In the genomic region with DNA sequence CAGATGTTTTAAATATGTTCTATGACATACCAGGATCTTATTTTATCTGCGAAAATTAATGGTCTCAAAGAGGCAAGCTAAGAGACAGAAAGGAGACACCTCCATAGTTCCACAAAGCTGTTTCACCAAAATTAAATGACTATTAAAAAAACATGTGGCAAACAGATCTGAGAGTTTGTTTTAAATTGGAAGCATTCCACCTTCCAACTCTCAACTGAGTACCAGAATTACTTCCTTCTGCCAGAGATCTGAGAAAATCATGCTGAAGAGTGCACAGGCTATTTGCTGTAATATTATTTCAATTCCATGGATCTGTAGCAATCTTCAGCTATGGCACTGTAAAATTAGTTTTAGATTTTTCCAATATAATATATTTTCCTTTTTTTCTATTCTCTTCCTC, we compare ENCODE assay signal across 21 cellular contexts.
"Had no signal": no experiment of that assay in that cellular context is flagged by ENCODE, and none has a peak within 500 bp of the region (broad histone marks: within the 10 kb centered on the region; RNA-seq: fewer than 3 reads in every experiment).

No MANE protein-coding gene starts in this region.

- H3K4me1 Mint-ChIP-seq: activated CD4-positive, alpha-beta T cell treated with anti-CD3 and anti-CD28 coated beads, Interleukin-2, amount 10 ng/mL, durations not matched to agents 7 days and 5 days had no signal

- H3K4me3 ChIP-seq: ovary, prostate gland, tibial artery had no signal

- H3K27ac Mint-ChIP-seq: activated CD4-positive, alpha-beta T cell treated with anti-CD3 and anti-CD28 coated beads, Interleukin-2, amount 10 ng/mL, durations not matched to agents 7 days and 5 days; activated CD8-positive, alpha-beta T cell treated with anti-CD3 and anti-CD28 coated beads for 36 hours; activated T-helper 1 cell treated with anti-CD3 and anti-CD28 coated beads, Interleukin-12 subunit alpha, Interleukin-12 subunit beta, Interleukin-2, Interleukin-4 antibody, amounts not matched to agents 30 ng/mL and 10 ng/mL and 1 ng/mL, durations not matched to agents 14 hours and 24 hours and 36 hours; brain; dendritic cell treated with granulocyte-macrophage colony-stimulating factor and Interleukin-4, amounts not matched to agents 40 ng/mL and 50 ng/mL, for 4 days; mesothelial cell of epicardium; natural killer cell treated with Interleukin-12 subunit alpha and Interleukin-12 subunit beta and Interleukin-15 and Interleukin-18, amount 100 ng/mL, for 72 hours; T-helper 2 cell treated with Interferon-gamma antibody and Interleukin-4, amounts not matched to agents 5 μg/mL and 100 μg/mL, for 36 hours had no signal

- H3K27me3 ChIP-seq: foreskin keratinocyte, ovary, tibial artery had no signal

- DNase-seq: activated CD4-positive, alpha-beta T cell treated with anti-CD3 and anti-CD28 coated beads, Interleukin-2, amount 10 ng/mL, durations not matched to agents 7 days and 5 days; activated CD4-positive, CD25-positive, alpha-beta regulatory T cell treated with anti-CD3 and anti-CD28 coated beads, Interleukin-2, amount 50 U/mL, for 72 hours; activated CD8-positive, alpha-beta T cell treated with anti-CD3 and anti-CD28 coated beads for 36 hours; activated gamma-delta T cell; activated naive CD4-positive, alpha-beta T cell treated with anti-CD3 and anti-CD28 coated beads, Interleukin-2, amount 50 U/mL, for 16 hours; aorta; effector CD4-positive, alpha-beta T cell; foreskin keratinocyte; ovary; stimulated activated CD4-positive, alpha-beta T cell treated with anti-CD3 and anti-CD28 coated beads, Interleukin-4, amount 100 ng/mL, for 24 hours; stimulated activated naive CD4-positive, alpha-beta T cell treated with Interleukin-2 at 50 U/mL for 16 hours; tibial artery; WERI-Rb-1 had no signal

- H3K36me3 Mint-ChIP-seq: natural killer cell treated with Interleukin-12 subunit alpha and Interleukin-12 subunit beta and Interleukin-15 and Interleukin-18, amount 100 ng/mL, for 72 hours had no signal

- H3K4me3 Mint-ChIP-seq: activated CD4-positive, alpha-beta T cell treated with anti-CD3 and anti-CD28 coated beads, Interleukin-2, amount 10 ng/mL, durations not matched to agents 7 days and 5 days; activated CD8-positive, alpha-beta T cell treated with anti-CD3 and anti-CD28 coated beads for 36 hours; activated T-helper 1 cell treated with anti-CD3 and anti-CD28 coated beads, Interleukin-12 subunit alpha, Interleukin-12 subunit beta, Interleukin-2, Interleukin-4 antibody, amounts not matched to agents 30 ng/mL and 10 ng/mL and 1 ng/mL, durations not matched to agents 14 hours and 24 hours and 36 hours; brain; dendritic cell treated with granulocyte-macrophage colony-stimulating factor and Interleukin-4, amounts not matched to agents 40 ng/mL and 50 ng/mL, for 4 days; mesothelial cell of epicardium; natural killer cell treated with Interleukin-12 subunit alpha and Interleukin-12 subunit beta and Interleukin-15 and Interleukin-18, amount 100 ng/mL, for 72 hours; T-helper 2 cell treated with Interferon-gamma antibody and Interleukin-4, amounts not matched to agents 5 μg/mL and 100 μg/mL, for 36 hours had no signal

- H3K4me1 ChIP-seq: prostate gland had no signal

- ATAC-seq: activated CD8-positive, alpha-beta T cell treated with anti-CD3 and anti-CD28 coated beads for 36 hours; foreskin keratinocyte; left lobe of liver; natural killer cell treated with Interleukin-12 subunit alpha and Interleukin-12 subunit beta and Interleukin-15 and Interleukin-18, amount 100 ng/mL, for 72 hours had no signal

- H3K9me3 Mint-ChIP-seq: activated CD4-positive, alpha-beta T cell treated with anti-CD3 and anti-CD28 coated beads, Interleukin-2, amount 10 ng/mL, durations not matched to agents 7 days and 5 days; activated T-helper 1 cell treated with anti-CD3 and anti-CD28 coated beads, Interleukin-12 subunit alpha, Interleukin-12 subunit beta, Interleukin-2, Interleukin-4 antibody, amounts not matched to agents 30 ng/mL and 10 ng/mL and 1 ng/mL, durations not matched to agents 14 hours and 24 hours and 36 hours; dendritic cell treated with granulocyte-macrophage colony-stimulating factor and Interleukin-4, amounts not matched to agents 40 ng/mL and 50 ng/mL, for 4 days; T-helper 2 cell treated with Interferon-gamma antibody and Interleukin-4, amounts not matched to agents 5 μg/mL and 100 μg/mL, for 36 hours had no signal

- H3K9me3 ChIP-seq: ovary, prostate gland, tibial artery had no signal

- H3K27ac ChIP-seq: foreskin keratinocyte, ovary, prostate gland, tibial artery, WERI-Rb-1 had no signal

- H3K27me3 Mint-ChIP-seq: activated CD4-positive, alpha-beta T cell treated with anti-CD3 and anti-CD28 coated beads, Interleukin-2, amount 10 ng/mL, durations not matched to agents 7 days and 5 days; activated CD8-positive, alpha-beta T cell treated with anti-CD3 and anti-CD28 coated beads for 36 hours; brain; dendritic cell treated with granulocyte-macrophage colony-stimulating factor and Interleukin-4, amounts not matched to agents 40 ng/mL and 50 ng/mL, for 4 days; natural killer cell treated with Interleukin-12 subunit alpha and Interleukin-12 subunit beta and Interleukin-15 and Interleukin-18, amount 100 ng/mL, for 72 hours had no signal

- H3K36me3 ChIP-seq: ovary, prostate gland, tibial artery, WERI-Rb-1 had no signal
